24 cellular contexts compared by ENCODE assay signal in the genomic region with DNA sequence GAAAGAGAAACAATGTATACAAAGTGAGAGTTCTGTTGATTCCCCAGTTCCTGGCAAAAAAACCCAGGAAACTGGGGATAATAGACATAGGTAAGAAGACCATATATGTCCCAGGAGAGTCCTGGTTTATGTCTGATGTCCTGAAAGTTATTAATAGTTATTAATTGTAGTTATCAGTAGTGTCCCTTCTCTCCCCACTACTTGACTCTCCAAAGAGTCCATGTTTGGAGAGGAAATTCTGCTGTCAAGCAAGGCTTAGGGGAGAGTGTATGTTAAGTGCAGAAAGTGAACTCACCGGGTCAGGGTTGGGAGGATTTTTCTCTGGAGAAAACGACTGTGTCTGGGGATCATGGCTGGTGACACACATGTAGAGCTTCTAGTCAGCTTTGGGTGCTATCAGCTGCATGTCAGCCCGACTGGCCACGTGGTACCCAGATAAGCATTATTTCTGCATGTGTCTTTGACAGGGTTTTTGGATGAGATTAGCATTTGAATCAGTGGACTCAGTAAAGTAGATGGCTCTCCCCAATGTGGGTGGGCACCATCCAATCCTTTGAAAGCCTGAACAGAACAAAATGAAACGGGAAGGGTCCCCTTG.
A peak's percentile ranks its signal among the peaks of the same experiment; 100 is the strongest.
DNase-seq lines count a peak whose midpoint lies in the region; ATAC-seq, FAIRE-seq and TF ChIP-seq lines count a peak whose summit lies in the region.
"Had no signal": no experiment of that assay in that cellular context is flagged by ENCODE, and none has a peak within 500 bp of the region (broad histone marks: within the 10 kb centered on the region; RNA-seq: fewer than 3 reads in every experiment).

No MANE protein-coding gene starts in this region.

- no peak overlapping the region for H3K4me3 Mint-ChIP-seq in CD14-positive monocyte
- H3K4me3 Mint-ChIP-seq: B cell; CD4-positive, alpha-beta T cell; CD8-positive, alpha-beta memory T cell; GM23338; H9 had no signal

- TF ChIP-seq CTCF in right atrium auricular region (IDR thresholded peaks at IDR 0.05) (no peak), HepG2 (CRISPR knock-in tag; IDR thresholded peaks at IDR 0.05) (no peak), right lobe of liver (IDR thresholded peaks at IDR 0.05) (no peak), CD14-positive monocyte (IDR thresholded peaks at IDR 0.05) (no peak)

- no peak overlapping the region for H2AK5ac ChIP-seq in trophoblast cell (ENCODE audit: low read length)

- no peak for TF ChIP-seq RAD21 in HepG2 (CRISPR knock-in tag; IDR thresholded peaks at IDR 0.05)

- H3K9me3 Mint-ChIP-seq in CD14-positive monocyte: peaks cover 0 to 3% (median 0%) of the 10 kb centered on the region in 7 donors
- H3K9me3 Mint-ChIP-seq: GM23338, H9 had no signal

- H3K27me3 ChIP-seq in right atrium auricular region: no peaks in the 10 kb centered on the region
- H3K27me3 ChIP-seq in HepG2 (ENCODE audit: control insufficient read depth in 1 of 2, insufficient read depth in 2 of 2, low read length in 2 of 2): peaks cover 0 to 28% of the 10 kb centered on the region in 2 experiments; a peak in 2 of 5 replicates
- no peaks in the 10 kb centered on the region for H3K27me3 ChIP-seq in right lobe of liver
- H3K27me3 ChIP-seq in right cardiac atrium (ENCODE audit: control insufficient read depth, insufficient read depth): no peaks in the 10 kb centered on the region
- H3K27me3 ChIP-seq in trophoblast cell (ENCODE audit: insufficient read depth, low read length): no peaks in the 10 kb centered on the region
- H3K27me3 ChIP-seq: BLaER1 had no signal

- H3K9ac ChIP-seq in HepG2 (ENCODE audit: insufficient read depth, low read depth, low read length) (no peak overlapping the region), trophoblast cell (ENCODE audit: low read length) (peak overlapping the region; percentile 68)
- H3K9ac ChIP-seq: BLaER1 had no signal

- DNase-seq in Right ventricle myocardium inferior (ENCODE audit: missing footprints) (no peak), right atrium auricular region (ENCODE audit: low spot score) (no peak), HepG2 (ENCODE audit: low spot score) (no peak), right lobe of liver (no peak), right cardiac atrium (no peak), trophoblast cell (no peak), CD14-positive monocyte (ENCODE audit: low spot score) (no peak)
- DNase-seq: CD4-positive, alpha-beta T cell; CD8-positive, alpha-beta memory T cell; DMS 273 treated with DMSO at 0.1 percent for 48 hours; DMS79; EL; GDM1; H9 had no signal

- H3K79me2 ChIP-seq in HepG2 (ENCODE audit: insufficient read depth, low read length): no peaks in the 10 kb centered on the region
- H3K79me2 ChIP-seq in trophoblast cell (ENCODE audit: control insufficient read depth, insufficient read depth, low read length, poor library complexity): no peaks in the 10 kb centered on the region

- no peak overlapping the region for H2BK12ac ChIP-seq in trophoblast cell (ENCODE audit: low read length)

- H3K9me3 ChIP-seq in right atrium auricular region (no peaks in the 10 kb centered on the region), HepG2 (ENCODE audit: low read length) (no peaks in the 10 kb centered on the region), right lobe of liver (no peaks in the 10 kb centered on the region), right cardiac atrium (ENCODE audit: control insufficient read depth, low read length) (no peaks in the 10 kb centered on the region), trophoblast cell (ENCODE audit: insufficient read depth, low read depth, low read length) (peaks cover 4% of the 10 kb centered on the region)
- H3K9me3 ChIP-seq: BLaER1 had no signal

- no peak overlapping the region for H4K12ac ChIP-seq in trophoblast cell (ENCODE audit: low read depth, low read length)

- peaks cover 0 to 3% (median 0%) of the 10 kb centered on the region in 3 donors for H3K27me3 Mint-ChIP-seq in CD14-positive monocyte (ENCODE audit: low read depth in 3 of 3)
- H3K27me3 Mint-ChIP-seq: CD8-positive, alpha-beta memory T cell had no signal

- CTCF ChIA-PET in HepG2 (lab: Yijun Ruan, JAX; ENCODE audit: low intra/inter-chr PET ratio, low total read pairs): no interaction called here

- H3K36me3 ChIP-seq in right atrium auricular region (no peaks in the 10 kb centered on the region), HepG2 (replicated peaks in 1 of 2; ENCODE audit: control insufficient read depth in 1 of 2, insufficient read depth in 2 of 2, low read length in 2 of 2) (no peaks in the 10 kb centered on the region), right lobe of liver (no peaks in the 10 kb centered on the region), trophoblast cell (ENCODE audit: control insufficient read depth in 1 of 2, insufficient read depth in 2 of 2, low read length in 2 of 2) (no peaks in the 10 kb centered on the region)
- H3K36me3 ChIP-seq: BLaER1 had no signal

- ATAC-seq in Right ventricle myocardium inferior: peak; percentile 22
- no peak for ATAC-seq in HepG2
- ATAC-seq in right lobe of liver: no peak
- ATAC-seq in right cardiac atrium: peak in 1 of 2 donors; percentile 41
- no peak for ATAC-seq in GM18873 (IDR thresholded peaks at IDR 0.05; ENCODE audit: low FRiP score, unreplicated experiment)
- ATAC-seq: GM12878, GM23338, HCT116 had no signal

- H2AFZ ChIP-seq in HepG2 (ENCODE audit: low read length) (no peak overlapping the region), trophoblast cell (ENCODE audit: insufficient read depth, low read length, poor library complexity) (no peak overlapping the region)
- H2AFZ ChIP-seq: GM23338 had no signal

- H3K14ac ChIP-seq in trophoblast cell (ENCODE audit: low read length): no peak overlapping the region

- in situ Hi-C loops in HepG2 (cut with HindIII; ENCODE audit: extremely low pct_ligation_motif_present, low pct_unique_long_range_greater_than_20kb): no loop called here

- H3K4me3 ChIP-seq in right atrium auricular region (no peak overlapping the region), HepG2 (replicated peaks in 1 of 3; ENCODE audit: insufficient read depth in 1 of 3, low read depth in 2 of 3, low read length in 3 of 3) (no peak overlapping the region), right lobe of liver (no peak overlapping the region), right cardiac atrium (ENCODE audit: low read length) (no peak overlapping the region), trophoblast cell (ENCODE audit: low read depth, low read length) (no peak overlapping the region)
- H3K4me3 ChIP-seq: BLaER1, GM12878, GM23338 had no signal

- H3K4me1 Mint-ChIP-seq in CD14-positive monocyte: no peaks in the 10 kb centered on the region
- H3K4me1 Mint-ChIP-seq: B cell; CD8-positive, alpha-beta memory T cell had no signal

- FAIRE-seq in HepG2 (lab: Jason Lieb, UNC): no peak
- FAIRE-seq: A204.1, D721Med, GM12878 had no signal

- H3K27ac ChIP-seq in right atrium auricular region (peak overlapping the region in 1 of 2 donors; percentile 42), HepG2 (ENCODE audit: extremely low read length, insufficient read depth, low read length) (no peak overlapping the region), right lobe of liver (no peak overlapping the region), right cardiac atrium (ENCODE audit: low read length) (peak overlapping the region; percentile 23), trophoblast cell (ENCODE audit: low read depth, low read length) (no peak overlapping the region)
- H3K27ac ChIP-seq: 22Rv1, BLaER1, C4-2B had no signal

- WGBS in HepG2 (ENCODE audit: low lambda C conversion rate): 0% methylated on average over 3 of the region's 5 CpGs
- WGBS in right lobe of liver (ENCODE audit: insufficient coverage, low coverage, low lambda C conversion rate, missing lambda C conversion rate): 47% methylated on average over 5 of the region's 5 CpGs
- WGBS in right cardiac atrium: 41% methylated on average over 5 of the region's 5 CpGs
- WGBS in trophoblast cell (ENCODE audit: extremely low coverage, insufficient coverage, insufficient read length): no CpG with 5 or more reads among the region's 5 CpGs

- intact Hi-C loops in Right ventricle myocardium inferior (cut with DNase I): no loop called here
- intact Hi-C loops in HepG2 (cut with micrococcal nuclease; ENCODE audit: unreplicated experiment): no loop called here
- intact Hi-C loops in right lobe of liver (cut with DNase I): no loop called here
- intact Hi-C loops in right cardiac atrium (cut with DNase I): no loop called here
- intact Hi-C loops in CD14-positive monocyte (cut with micrococcal nuclease): no loop called here

- no peak overlapping the region for H3K23ac ChIP-seq in trophoblast cell (ENCODE audit: low read length)

- TF ChIP-seq EP300 in HepG2 (IDR thresholded peaks at IDR 0.05; ENCODE audit: low read depth in 2 of 2, low read length in 2 of 2) (no peak), HepG2 (CRISPR knock-in tag; IDR thresholded peaks at IDR 0.05; ENCODE audit: borderline replicate concordance) (no peak)

- H3K79me1 ChIP-seq in trophoblast cell (ENCODE audit: low read length): no peaks in the 10 kb centered on the region

- no peak overlapping the region for H3K4ac ChIP-seq in trophoblast cell (ENCODE audit: low read depth, low read length)

- H2BK120ac ChIP-seq in trophoblast cell (ENCODE audit: insufficient read depth, low read length, poor library complexity): no peak overlapping the region

- no peak overlapping the region for H2BK5ac ChIP-seq in trophoblast cell (ENCODE audit: low read depth, low read length, poor library complexity)

- H3K4me1 ChIP-seq in right atrium auricular region: peaks cover 0 to 15% of the 10 kb centered on the region in 2 donors
- no peaks in the 10 kb centered on the region for H3K4me1 ChIP-seq in HepG2 (ENCODE audit: insufficient read depth, low read length)
- H3K4me1 ChIP-seq in right lobe of liver: no peaks in the 10 kb centered on the region
- peaks cover 6% of the 10 kb centered on the region for H3K4me1 ChIP-seq in right cardiac atrium (ENCODE audit: control insufficient read depth, insufficient read depth, low read length)
- no peaks in the 10 kb centered on the region for H3K4me1 ChIP-seq in trophoblast cell (ENCODE audit: control insufficient read depth in 1 of 2, insufficient read depth in 2 of 2, low read length in 2 of 2)

- H4K20me1 ChIP-seq in HepG2 (ENCODE audit: insufficient read depth, low read length): no peaks in the 10 kb centered on the region
- H4K20me1 ChIP-seq: BLaER1 had no signal

- no peaks in the 10 kb centered on the region for H3K36me3 Mint-ChIP-seq in CD14-positive monocyte
- H3K36me3 Mint-ChIP-seq: CD8-positive, alpha-beta memory T cell had no signal

- H3K4me2 ChIP-seq in HepG2 (ENCODE audit: low read depth, low read length) (no peak overlapping the region), trophoblast cell (ENCODE audit: low read length) (no peak overlapping the region)
- H3K4me2 ChIP-seq: BLaER1, GM23338 had no signal

- POLR2A ChIA-PET in HepG2 (lab: Yijun Ruan, JAX): no interaction called here

- no peak overlapping the region for H3K18ac ChIP-seq in trophoblast cell (ENCODE audit: low read length)

- H3K27ac Mint-ChIP-seq in CD14-positive monocyte: no peak overlapping the region
- H3K27ac Mint-ChIP-seq: B cell; CD4-positive, alpha-beta T cell; CD8-positive, alpha-beta memory T cell; GM23338; H9 had no signal

- no TSS peak for BruUV-seq in HepG2 (replicated peaks; lab: Mats Ljungman, UMichigan)

- TF ChIP-seq POLR2A in HepG2 (IDR thresholded peaks at IDR 0.05; ENCODE audit: insufficient read depth in 1 of 2, low read depth in 2 of 2, low read length in 2 of 2): no peak
- no peak for TF ChIP-seq POLR2A in right lobe of liver (IDR thresholded peaks at IDR 0.05)

- no peak overlapping the region for H4K8ac ChIP-seq in trophoblast cell (ENCODE audit: low read depth, low read length)

- no peak overlapping the region for H4K91ac ChIP-seq in trophoblast cell (ENCODE audit: low read depth, low read length)
